Comparison of ENCODE assay signal across 20 cellular contexts in genomic region chr10:69437321-69438259, GRCh38. TPM values are rescaled to one million over a fixed set of nuclear protein-coding genes. Genes with fewer than 3 reads are reported as not detected.
DNase-seq lines count a peak whose midpoint lies in the region; ATAC-seq and TF ChIP-seq lines count a peak whose summit lies in the region.
"Had no signal": no experiment of that assay in that cellular context is flagged by ENCODE, and none has a peak within 500 bp of the region (broad histone marks: within the 10 kb centered on the region; RNA-seq: fewer than 3 reads in every experiment).

No MANE protein-coding gene starts in this region.

- H3K14ac ChIP-seq in mesenchymal stem cell (ENCODE audit: low read length in 2 of 2): no peak overlapping the region

- no peak for TF ChIP-seq CTCF in HFFc6 (IDR thresholded peaks at IDR 0.05)
- no peak for TF ChIP-seq CTCF in MCF 10A (IDR thresholded peaks at IDR 0.05; ENCODE audit: unreplicated experiment)
- no peak for TF ChIP-seq CTCF in upper lobe of left lung (IDR thresholded peaks at IDR 0.05)

- no peak overlapping the region for H3K4me2 ChIP-seq in mesenchymal stem cell (ENCODE audit: low read length, poor library complexity, severe bottlenecking)

- H4K91ac ChIP-seq in mesenchymal stem cell (ENCODE audit: low read length): no peak overlapping the region

- H3K36me3 ChIP-seq in mesenchymal stem cell (ENCODE audit: control insufficient read depth in 1 of 2, insufficient read depth in 2 of 2, low read depth in 1 of 2, low read length in 2 of 2): no peaks in the 10 kb centered on the region
- H3K36me3 ChIP-seq in upper lobe of left lung: no peaks in the 10 kb centered on the region
- H3K36me3 ChIP-seq: heart left ventricle had no signal

- H2BK120ac ChIP-seq in mesenchymal stem cell (ENCODE audit: low read depth, low read length): no peak overlapping the region

- no peak for TF ChIP-seq POLR2A in upper lobe of left lung (IDR thresholded peaks at IDR 0.05)

- intact Hi-C loops in MCF 10A (cut with micrococcal nuclease): no loop called here

- H3K9me3 ChIP-seq in mesenchymal stem cell (ENCODE audit: control insufficient read depth, low read length) (no peaks in the 10 kb centered on the region), upper lobe of left lung (no peaks in the 10 kb centered on the region)
- H3K9me3 ChIP-seq: heart left ventricle had no signal

- H3K4me1 ChIP-seq in mesenchymal stem cell (ENCODE audit: control insufficient read depth, insufficient read depth, low read depth, low read length) (peaks cover 10% of the 10 kb centered on the region), upper lobe of left lung (peaks cover 16 to 26% (median 26%) of the 10 kb centered on the region in 4 donors)

- no peak overlapping the region for H3K4me3 ChIP-seq in mesenchymal stem cell (ENCODE audit: insufficient read depth in 1 of 2, low read depth in 1 of 2, low read length in 2 of 2)
- no peak overlapping the region for H3K4me3 ChIP-seq in upper lobe of left lung
- H3K4me3 ChIP-seq: coronary artery, GM12878, heart left ventricle had no signal

- no peak overlapping the region for H3K4ac ChIP-seq in mesenchymal stem cell (ENCODE audit: low read depth in 1 of 2, low read length in 2 of 2)

- H2AK5ac ChIP-seq in mesenchymal stem cell (ENCODE audit: low read length, severe bottlenecking): no peak overlapping the region

- WGBS in mesenchymal stem cell: 89% methylated on average over 11 of the region's 13 CpGs
- 92 to 93% methylated on average over 10 to 12 of the region's 13 CpGs for whole genome bisulfite sequencing in upper lobe of left lung, 2 donors

- BruUV-seq in MCF 10A (replicated peaks; lab: Mats Ljungman, UMichigan): no TSS peak

- no peak overlapping the region for H4K8ac ChIP-seq in mesenchymal stem cell (ENCODE audit: low read length)

- H3K27ac Mint-ChIP-seq in HFFc6: peak overlapping the region; percentile 93
- H3K27ac Mint-ChIP-seq in MCF 10A (ENCODE audit: low read depth, unreplicated experiment): peak overlapping the region; percentile 87
- H3K27ac Mint-ChIP-seq: stimulated activated naive CD8-positive, alpha-beta T cell treated with anti-CD3 and anti-CD28 coated beads, Interleukin-15, Interleukin-2, amounts not matched to agents 100 ng/mL and 50 ng/mL, for 24 hours had no signal

- POLR2A ChIA-PET in MCF 10A (lab: Yijun Ruan, JAX): interaction anchor here (1.1 to 3.0 kb wide), 4 partner anchors 9 to 29 kb away, joined by 3 to 27 read pairs (median 5); partner anchors contain the start of gene TSPAN15

- no peak overlapping the region for H3K9ac ChIP-seq in mesenchymal stem cell (ENCODE audit: low read length)

- no peak overlapping the region for H2AFZ ChIP-seq in mesenchymal stem cell (ENCODE audit: low read depth, low read length)

- CTCF ChIA-PET in MCF 10A (lab: Yijun Ruan, JAX): interaction anchor here (0.7 to 2.3 kb wide), 6 partner anchors 10 to 77 kb away, joined by 3 to 7 read pairs (median 5); no protein-coding TSS in a partner anchor

- no peak overlapping the region for H2BK12ac ChIP-seq in mesenchymal stem cell (ENCODE audit: low read length in 2 of 2)

- H2BK15ac ChIP-seq in mesenchymal stem cell (ENCODE audit: low read depth, poor library complexity, severe bottlenecking): no peak overlapping the region

- no peak for ATAC-seq in upper lobe of left lung (ENCODE audit: low FRiP score in 2 of 2)
- ATAC-seq: GM12878 had no signal

- no peak for DNase-seq in HFFc6
- no peak for DNase-seq in MCF 10A (ENCODE audit: unreplicated experiment)
- no peak for DNase-seq in mesenchymal stem cell
- DNase-seq in upper lobe of left lung: peak in 1 of 2 donors; percentile 29
- DNase-seq in substantia nigra (lab: John Stamatoyannopoulos, UW): no peak
- DNase-seq in amygdala (lab: John Stamatoyannopoulos, UW): no peak
- no peak for DNase-seq in NCI-H526 (lab: John Stamatoyannopoulos, UW)
- DNase-seq: aorta, erythroblast, H7, heart left ventricle, NCI-H2029 treated with DMSO at 0.1 percent for 48 hours, NCI-H774, RPMI8226, T-helper 2 cell had no signal

- H3K18ac ChIP-seq in mesenchymal stem cell (ENCODE audit: low read depth in 1 of 2, low read length in 2 of 2): no peak overlapping the region

- peak overlapping the region; percentile 79 for H3K4me3 Mint-ChIP-seq in HFFc6
- H3K4me3 Mint-ChIP-seq in MCF 10A (ENCODE audit: unreplicated experiment): no peak overlapping the region
- H3K4me3 Mint-ChIP-seq: stimulated activated naive CD8-positive, alpha-beta T cell treated with anti-CD3 and anti-CD28 coated beads, Interleukin-15, Interleukin-2, amounts not matched to agents 100 ng/mL and 50 ng/mL, for 24 hours had no signal

- H3K27me3 ChIP-seq in mesenchymal stem cell (ENCODE audit: control insufficient read depth in 1 of 2, insufficient read depth in 1 of 2, low read length in 2 of 2) (no peaks in the 10 kb centered on the region), upper lobe of left lung (no peaks in the 10 kb centered on the region)
- H3K27me3 ChIP-seq: heart left ventricle had no signal

- H3K23ac ChIP-seq in mesenchymal stem cell (ENCODE audit: low read length in 2 of 2): no peak overlapping the region

- peak overlapping the region; percentile 75 for H3K27ac ChIP-seq in mesenchymal stem cell (ENCODE audit: low read length, poor library complexity, severe bottlenecking)
- peak overlapping the region; percentile 79 to 84 (median 82) for H3K27ac ChIP-seq in upper lobe of left lung
- H3K27ac ChIP-seq in substantia nigra (ENCODE audit: low read depth, low read length, poor library complexity, severe bottlenecking): no peak overlapping the region
- H3K27ac ChIP-seq: coronary artery had no signal

- H2BK5ac ChIP-seq in mesenchymal stem cell (ENCODE audit: low read depth, low read length, poor library complexity, severe bottlenecking): peak overlapping the region; percentile 45

- H3K4me1 Mint-ChIP-seq in HFFc6 (ENCODE audit: low read depth) (peaks cover 55% of the 10 kb centered on the region), MCF 10A (ENCODE audit: insufficient read depth, unreplicated experiment) (peaks cover 34% of the 10 kb centered on the region)

- H3K36me3 Mint-ChIP-seq in HFFc6 (ENCODE audit: low read depth) (0 out of 2 replicates have a peak, but pooled peaks cover 10% of the 10 kb centered on the region), MCF 10A (ENCODE audit: insufficient read depth, unreplicated experiment) (peaks cover 6% of the 10 kb centered on the region)
- H3K36me3 Mint-ChIP-seq: CD14-positive monocyte had no signal

- no peaks in the 10 kb centered on the region for H3K27me3 Mint-ChIP-seq in HFFc6 (ENCODE audit: insufficient read depth)
- no peaks in the 10 kb centered on the region for H3K27me3 Mint-ChIP-seq in MCF 10A (ENCODE audit: insufficient read depth, unreplicated experiment)

- no peaks in the 10 kb centered on the region for H3K79me1 ChIP-seq in mesenchymal stem cell (replicated peaks; ENCODE audit: low read length, poor library complexity, severe bottlenecking)

- TF ChIP-seq EP300 in upper lobe of left lung (IDR thresholded peaks at IDR 0.05): no peak

- H3K9me3 Mint-ChIP-seq in HFFc6: no peaks in the 10 kb centered on the region
- H3K9me3 Mint-ChIP-seq in MCF 10A (ENCODE audit: unreplicated experiment): no peaks in the 10 kb centered on the region
- H3K9me3 Mint-ChIP-seq: stimulated activated naive CD8-positive, alpha-beta T cell treated with anti-CD3 and anti-CD28 coated beads, Interleukin-15, Interleukin-2, amounts not matched to agents 100 ng/mL and 50 ng/mL, for 24 hours had no signal

RNA-seq across cellular contexts. Expression of gene TSPAN15, which starts 13.7 kb away (rescaled TPM):
- total RNA-seq in HFFc6 (2021; fragmentation: NEBNext Ultra II Directional; extraction: Animal tissue kit (Norgen Biotek cat#: 25700)): 1 to 10 TPM; 1.8 to 4.0 (median 2.1) TPM
- 0.52 and 0.54 TPM in 2 replicates for total RNA-seq in MCF 10A (2022)
- 19.6 TPM for polyA plus RNA-seq in mesenchymal stem cell (2013, experiment 1 of 2)
- polyA plus RNA-seq in mesenchymal stem cell (2013, experiment 2 of 2): 19.5 TPM
- 10 to 100 TPM; 19.9 to 69.5 (median 63.0) TPM for total RNA-seq in upper lobe of left lung

RNA-seq across cellular contexts. Expression of gene TACR2, which starts 20.9 kb away (rescaled TPM):
- not detected for total RNA-seq in HFFc6 (2021; fragmentation: NEBNext Ultra II Directional; extraction: Animal tissue kit (Norgen Biotek cat#: 25700))
- not detected in 2 replicates for total RNA-seq in MCF 10A (2022)
- not detected for polyA plus RNA-seq in mesenchymal stem cell (2013, experiment 1 of 2)
- 0.01 TPM for polyA plus RNA-seq in mesenchymal stem cell (2013, experiment 2 of 2)
- 1 to 10 TPM in 2 of 6 donors, under 1 TPM in 1, not detected in 3; 0.94 to 1.4 (median 1.2) TPM for total RNA-seq in upper lobe of left lung
- total RNA-seq: GM12878, H7, kidney epithelial cell had no signal

Comparison
In these comparisons a context has a peak if more than half of its experiments do, and no peak if none do; other contexts are left out.
1. RNA of gene TSPAN15, which starts 13.7 kb away (total RNA-seq): 19.9 to 69.5 TPM in upper lobe of left lung; 1.8 to 4.0 TPM in HFFc6 and 0.52 to 0.54 TPM in MCF 10A; every median in the first group is over 4 times any median in the second.